In the genomic region with DNA sequence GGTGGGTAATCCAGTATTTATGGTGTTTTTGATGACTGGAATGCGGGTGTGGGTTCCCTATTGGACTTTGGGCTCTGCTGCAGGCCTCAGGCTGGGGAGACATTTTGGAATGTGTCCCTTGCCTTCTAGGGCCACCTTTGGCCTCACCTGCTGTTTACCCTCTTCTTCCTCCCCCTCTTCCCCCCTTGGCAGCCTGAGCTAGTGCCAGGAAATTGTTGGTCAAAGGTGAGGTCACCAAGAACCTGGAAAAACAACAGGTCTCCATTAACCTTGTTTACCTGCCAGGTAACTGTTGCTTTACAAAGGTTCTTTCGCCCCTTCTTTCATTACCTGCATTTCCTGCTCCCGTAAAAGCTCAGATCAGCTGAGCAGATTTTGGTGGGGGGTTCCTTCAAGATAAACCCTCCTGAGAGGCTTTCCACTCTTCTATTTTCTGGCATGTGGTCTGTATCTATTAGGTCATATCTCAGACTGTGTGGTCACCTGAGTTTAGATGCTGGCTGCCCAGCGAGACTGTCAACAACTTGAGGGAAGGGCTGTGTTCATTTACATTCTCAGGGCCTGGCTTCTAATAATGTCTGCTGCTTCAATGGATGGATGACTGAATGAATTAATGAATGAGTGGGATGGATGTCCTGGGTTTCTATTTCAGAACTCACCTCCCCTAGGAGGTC, we compare ENCODE assay signal across 1 cellular context.
TF ChIP-seq lines count a peak whose summit lies in the region.

No MANE protein-coding gene starts in this region.

TF ChIP-seq in HepG2, 621 proteins besides CTCF, POLR2A, EP300 and RAD21 (continued from another document and continues in another):
- TF ChIP-seq, protein P1, sequence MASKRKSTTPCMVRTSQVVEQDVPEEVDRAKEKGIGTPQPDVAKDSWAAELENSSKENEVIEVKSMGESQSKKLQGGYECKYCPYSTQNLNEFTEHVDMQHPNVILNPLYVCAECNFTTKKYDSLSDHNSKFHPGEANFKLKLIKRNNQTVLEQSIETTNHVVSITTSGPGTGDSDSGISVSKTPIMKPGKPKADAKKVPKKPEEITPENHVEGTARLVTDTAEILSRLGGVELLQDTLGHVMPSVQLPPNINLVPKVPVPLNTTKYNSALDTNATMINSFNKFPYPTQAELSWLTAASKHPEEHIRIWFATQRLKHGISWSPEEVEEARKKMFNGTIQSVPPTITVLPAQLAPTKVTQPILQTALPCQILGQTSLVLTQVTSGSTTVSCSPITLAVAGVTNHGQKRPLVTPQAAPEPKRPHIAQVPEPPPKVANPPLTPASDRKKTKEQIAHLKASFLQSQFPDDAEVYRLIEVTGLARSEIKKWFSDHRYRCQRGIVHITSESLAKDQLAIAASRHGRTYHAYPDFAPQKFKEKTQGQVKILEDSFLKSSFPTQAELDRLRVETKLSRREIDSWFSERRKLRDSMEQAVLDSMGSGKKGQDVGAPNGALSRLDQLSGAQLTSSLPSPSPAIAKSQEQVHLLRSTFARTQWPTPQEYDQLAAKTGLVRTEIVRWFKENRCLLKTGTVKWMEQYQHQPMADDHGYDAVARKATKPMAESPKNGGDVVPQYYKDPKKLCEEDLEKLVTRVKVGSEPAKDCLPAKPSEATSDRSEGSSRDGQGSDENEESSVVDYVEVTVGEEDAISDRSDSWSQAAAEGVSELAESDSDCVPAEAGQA (IDR thresholded peaks at IDR 0.05; ENCODE audit: low read depth), result peak; percentile 66; the same call in 1 of the 2 replicates
- TF ChIP-seq, protein P1 (CRISPR knock-in tag; IDR thresholded peaks at IDR 0.05; ENCODE audit: borderline replicate concordance), result no peak
- TF ChIP-seq PCBP1 (IDR thresholded peaks at IDR 0.05; ENCODE audit: borderline replicate concordance, low read depth, low read length) (no peak), ZNF768 (CRISPR knock-in tag; IDR thresholded peaks at IDR 0.05) (no peak), MZF1 (CRISPR knock-in tag; IDR thresholded peaks at IDR 0.05; ENCODE audit: borderline replicate concordance) (0 out of 2 replicates have a peak, but pooled peaks have one; percentile 7), ZNF660 (CRISPR knock-in tag; IDR thresholded peaks at IDR 0.05; ENCODE audit: borderline replicate concordance, low read depth) (no peak), MAFF (IDR thresholded peaks at IDR 0.05; ENCODE audit: low read depth, low read length) (no peak), ZNF7 (CRISPR knock-in tag; IDR thresholded peaks at IDR 0.05) (no peak), ZNF83 (CRISPR knock-in tag; IDR thresholded peaks at IDR 0.05; ENCODE audit: borderline replicate concordance) (no peak), ZNF772 (CRISPR knock-in tag; IDR thresholded peaks at IDR 0.05) (peak; percentile 77), ZNF570 (CRISPR knock-in tag; IDR thresholded peaks at IDR 0.05; ENCODE audit: borderline replicate concordance) (no peak), ARID2 (CRISPR knock-in tag; IDR thresholded peaks at IDR 0.05; ENCODE audit: borderline replicate concordance) (no peak), SNAPC2 (CRISPR knock-in tag; IDR thresholded peaks at IDR 0.05) (no peak), ZBTB38 (CRISPR knock-in tag; IDR thresholded peaks at IDR 0.05) (no peak), GATAD2A (CRISPR knock-in tag; IDR thresholded peaks at IDR 0.05) (peak; percentile 93), TBX3 (IDR thresholded peaks at IDR 0.05; ENCODE audit: borderline replicate concordance) (no peak), GPN1 (CRISPR knock-in tag; IDR thresholded peaks at IDR 0.05; ENCODE audit: borderline replicate concordance) (no peak), DNMT1 (CRISPR knock-in tag; IDR thresholded peaks at IDR 0.05) (no peak), ZKSCAN5 (CRISPR knock-in tag; IDR thresholded peaks at IDR 0.05) (no peak)
- TF ChIP-seq, protein P2, sequence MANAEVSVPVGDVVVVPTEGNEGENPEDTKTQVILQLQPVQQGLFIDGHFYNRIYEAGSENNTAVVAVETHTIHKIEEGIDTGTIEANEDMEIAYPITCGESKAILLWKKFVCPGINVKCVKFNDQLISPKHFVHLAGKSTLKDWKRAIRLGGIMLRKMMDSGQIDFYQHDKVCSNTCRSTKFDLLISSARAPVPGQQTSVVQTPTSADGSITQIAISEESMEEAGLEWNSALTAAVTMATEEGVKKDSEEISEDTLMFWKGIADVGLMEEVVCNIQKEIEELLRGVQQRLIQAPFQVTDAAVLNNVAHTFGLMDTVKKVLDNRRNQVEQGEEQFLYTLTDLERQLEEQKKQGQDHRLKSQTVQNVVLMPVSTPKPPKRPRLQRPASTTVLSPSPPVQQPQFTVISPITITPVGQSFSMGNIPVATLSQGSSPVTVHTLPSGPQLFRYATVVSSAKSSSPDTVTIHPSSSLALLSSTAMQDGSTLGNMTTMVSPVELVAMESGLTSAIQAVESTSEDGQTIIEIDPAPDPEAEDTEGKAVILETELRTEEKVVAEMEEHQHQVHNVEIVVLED (CRISPR knock-in tag; IDR thresholded peaks at IDR 0.05; ENCODE audit: borderline replicate concordance), result no peak
- TF ChIP-seq, protein P3, sequence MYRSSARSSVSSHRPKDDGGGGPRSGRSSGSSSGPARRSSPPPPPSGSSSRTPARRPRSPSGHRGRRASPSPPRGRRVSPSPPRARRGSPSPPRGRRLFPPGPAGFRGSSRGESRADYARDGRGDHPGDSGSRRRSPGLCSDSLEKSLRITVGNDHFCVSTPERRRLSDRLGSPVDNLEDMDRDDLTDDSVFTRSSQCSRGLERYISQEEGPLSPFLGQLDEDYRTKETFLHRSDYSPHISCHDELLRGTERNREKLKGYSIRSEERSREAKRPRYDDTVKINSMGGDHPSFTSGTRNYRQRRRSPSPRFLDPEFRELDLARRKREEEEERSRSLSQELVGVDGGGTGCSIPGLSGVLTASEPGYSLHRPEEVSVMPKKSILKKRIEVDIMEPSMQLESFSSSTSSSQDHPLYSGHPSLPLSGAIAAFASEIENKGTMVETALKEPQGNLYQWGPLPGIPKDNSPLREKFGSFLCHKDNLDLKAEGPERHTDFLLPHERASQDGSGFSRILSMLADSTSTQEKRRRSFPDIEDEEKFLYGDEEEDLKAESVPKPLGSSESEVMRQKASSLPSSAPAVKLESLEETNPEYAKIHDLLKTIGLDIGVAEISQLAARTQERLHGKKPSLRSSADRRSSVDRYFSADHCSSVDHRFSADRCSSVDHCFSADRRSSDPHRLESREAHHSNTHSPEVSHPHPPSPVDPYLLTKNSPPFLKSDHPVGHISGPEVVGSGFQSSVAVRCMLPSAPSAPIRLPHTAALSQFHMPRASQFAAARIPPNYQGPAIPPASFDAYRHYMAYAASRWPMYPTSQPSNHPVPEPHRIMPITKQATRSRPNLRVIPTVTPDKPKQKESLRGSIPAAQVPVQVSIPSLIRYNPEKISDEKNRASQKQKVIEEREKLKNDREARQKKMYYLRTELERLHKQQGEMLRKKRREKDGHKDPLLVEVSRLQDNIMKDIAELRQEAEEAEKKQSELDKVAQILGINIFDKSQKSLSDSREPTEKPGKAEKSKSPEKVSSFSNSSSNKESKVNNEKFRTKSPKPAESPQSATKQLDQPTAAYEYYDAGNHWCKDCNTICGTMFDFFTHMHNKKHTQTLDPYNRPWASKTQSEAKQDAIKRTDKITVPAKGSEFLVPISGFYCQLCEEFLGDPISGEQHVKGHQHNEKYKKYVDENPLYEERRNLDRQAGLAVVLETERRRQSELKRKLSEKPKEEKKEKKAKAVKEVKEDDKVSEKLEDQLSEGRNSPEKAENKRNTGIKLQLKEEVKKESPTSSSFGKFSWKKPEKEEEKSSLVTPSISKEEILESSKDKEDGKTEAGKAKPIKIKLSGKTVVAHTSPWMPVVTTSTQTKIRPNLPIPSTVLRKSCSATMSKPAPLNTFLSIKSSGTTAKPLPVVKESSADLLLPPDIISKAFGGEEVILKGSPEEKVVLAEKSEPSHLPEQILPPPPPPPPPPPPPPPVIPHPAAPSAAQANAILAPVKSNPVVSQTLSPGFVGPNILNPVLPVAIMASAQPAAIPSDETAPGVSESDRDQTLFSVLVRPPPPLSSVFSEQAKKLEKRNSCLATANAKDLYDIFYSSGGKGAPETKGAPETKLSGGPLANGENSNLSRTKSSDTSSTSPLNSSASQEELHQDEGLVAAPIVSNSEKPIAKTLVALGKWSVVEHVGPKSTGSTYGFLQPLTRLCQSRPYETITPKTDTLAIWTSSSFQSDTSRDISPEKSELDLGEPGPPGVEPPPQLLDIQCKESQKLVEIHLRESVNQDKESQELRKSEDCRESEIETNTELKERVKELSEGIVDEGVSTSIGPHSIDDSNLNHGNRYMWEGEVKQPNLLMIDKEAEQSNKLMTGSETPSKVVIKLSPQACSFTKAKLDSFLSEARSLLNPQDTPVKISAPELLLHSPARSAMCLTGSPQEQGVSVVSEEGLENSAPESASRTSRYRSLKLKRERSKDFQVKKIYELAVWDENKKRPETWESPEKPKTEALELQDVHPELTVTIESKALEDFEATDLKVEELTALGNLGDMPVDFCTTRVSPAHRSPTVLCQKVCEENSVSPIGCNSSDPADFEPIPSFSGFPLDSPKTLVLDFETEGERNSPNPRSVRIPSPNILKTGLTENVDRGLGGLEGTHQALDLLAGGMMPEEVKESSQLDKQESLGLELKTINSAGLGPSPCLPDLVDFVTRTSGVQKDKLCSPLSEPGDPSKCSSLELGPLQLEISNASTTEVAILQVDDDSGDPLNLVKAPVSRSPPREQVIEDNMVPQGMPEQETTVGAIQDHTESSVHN (CRISPR knock-in tag; IDR thresholded peaks at IDR 0.05), result 0 out of 2 replicates have a peak, but pooled peaks have one; percentile 46
- TF ChIP-seq, protein P4, sequence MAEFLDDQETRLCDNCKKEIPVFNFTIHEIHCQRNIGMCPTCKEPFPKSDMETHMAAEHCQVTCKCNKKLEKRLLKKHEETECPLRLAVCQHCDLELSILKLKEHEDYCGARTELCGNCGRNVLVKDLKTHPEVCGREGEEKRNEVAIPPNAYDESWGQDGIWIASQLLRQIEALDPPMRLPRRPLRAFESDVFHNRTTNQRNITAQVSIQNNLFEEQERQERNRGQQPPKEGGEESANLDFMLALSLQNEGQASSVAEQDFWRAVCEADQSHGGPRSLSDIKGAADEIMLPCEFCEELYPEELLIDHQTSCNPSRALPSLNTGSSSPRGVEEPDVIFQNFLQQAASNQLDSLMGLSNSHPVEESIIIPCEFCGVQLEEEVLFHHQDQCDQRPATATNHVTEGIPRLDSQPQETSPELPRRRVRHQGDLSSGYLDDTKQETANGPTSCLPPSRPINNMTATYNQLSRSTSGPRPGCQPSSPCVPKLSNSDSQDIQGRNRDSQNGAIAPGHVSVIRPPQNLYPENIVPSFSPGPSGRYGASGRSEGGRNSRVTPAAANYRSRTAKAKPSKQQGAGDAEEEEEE (CRISPR knock-in tag; IDR thresholded peaks at IDR 0.05; ENCODE audit: borderline replicate concordance), result no peak; the same call in 1 of the 2 replicates
- TF ChIP-seq, protein P5, sequence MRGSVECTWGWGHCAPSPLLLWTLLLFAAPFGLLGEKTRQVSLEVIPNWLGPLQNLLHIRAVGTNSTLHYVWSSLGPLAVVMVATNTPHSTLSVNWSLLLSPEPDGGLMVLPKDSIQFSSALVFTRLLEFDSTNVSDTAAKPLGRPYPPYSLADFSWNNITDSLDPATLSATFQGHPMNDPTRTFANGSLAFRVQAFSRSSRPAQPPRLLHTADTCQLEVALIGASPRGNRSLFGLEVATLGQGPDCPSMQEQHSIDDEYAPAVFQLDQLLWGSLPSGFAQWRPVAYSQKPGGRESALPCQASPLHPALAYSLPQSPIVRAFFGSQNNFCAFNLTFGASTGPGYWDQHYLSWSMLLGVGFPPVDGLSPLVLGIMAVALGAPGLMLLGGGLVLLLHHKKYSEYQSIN (CRISPR knock-in tag; IDR thresholded peaks at IDR 0.05; ENCODE audit: borderline replicate concordance), result no peak
- TF ChIP-seq, protein P6, sequence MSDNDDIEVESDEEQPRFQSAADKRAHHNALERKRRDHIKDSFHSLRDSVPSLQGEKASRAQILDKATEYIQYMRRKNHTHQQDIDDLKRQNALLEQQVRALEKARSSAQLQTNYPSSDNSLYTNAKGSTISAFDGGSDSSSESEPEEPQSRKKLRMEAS (IDR thresholded peaks at IDR 0.05), result peak; percentile 41; the same call in 1 of the 2 replicates
- TF ChIP-seq, protein P7, sequence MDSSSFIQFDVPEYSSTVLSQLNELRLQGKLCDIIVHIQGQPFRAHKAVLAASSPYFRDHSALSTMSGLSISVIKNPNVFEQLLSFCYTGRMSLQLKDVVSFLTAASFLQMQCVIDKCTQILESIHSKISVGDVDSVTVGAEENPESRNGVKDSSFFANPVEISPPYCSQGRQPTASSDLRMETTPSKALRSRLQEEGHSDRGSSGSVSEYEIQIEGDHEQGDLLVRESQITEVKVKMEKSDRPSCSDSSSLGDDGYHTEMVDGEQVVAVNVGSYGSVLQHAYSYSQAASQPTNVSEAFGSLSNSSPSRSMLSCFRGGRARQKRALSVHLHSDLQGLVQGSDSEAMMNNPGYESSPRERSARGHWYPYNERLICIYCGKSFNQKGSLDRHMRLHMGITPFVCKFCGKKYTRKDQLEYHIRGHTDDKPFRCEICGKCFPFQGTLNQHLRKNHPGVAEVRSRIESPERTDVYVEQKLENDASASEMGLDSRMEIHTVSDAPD (CRISPR knock-in tag; IDR thresholded peaks at IDR 0.05), result no peak
